ENCODE assay signal across 8 cellular contexts in genomic region chr20:62624325-62624690, GRCh38. TPM values are rescaled to one million over a fixed set of nuclear protein-coding genes. Genes with fewer than 3 reads are reported as not detected.
DNase-seq lines count a peak whose midpoint lies in the region; ATAC-seq, FAIRE-seq and TF ChIP-seq lines count a peak whose summit lies in the region.

No MANE protein-coding gene starts in this region.

- ATAC-seq in GM21723 (IDR thresholded peaks at IDR 0.05; ENCODE audit: unreplicated experiment): peak; percentile 51
- peak in 1 of 2 donors; percentile 22 for ATAC-seq in gastrocnemius medialis

- H3K9ac ChIP-seq in endodermal cell (ENCODE audit: extremely low read depth, low read length, poor library complexity, severe bottlenecking) (no peak overlapping the region), SK-N-SH (no peak overlapping the region)

- intact Hi-C loops in gastrocnemius medialis (cut with DNase I; ENCODE audit: low total_unique reads): loop anchor here (1.0 kb wide), 1 partner anchor 18 kb away; the partner anchor contains the start of gene SLCO4A1

- no peak for TF ChIP-seq RAD21 in SK-N-SH (IDR thresholded peaks at IDR 0.05; ENCODE audit: low read length)

- peak; percentile 64 for DNase-seq in endodermal cell
- DNase-seq in gastrocnemius medialis: no peak
- DNase-seq in SK-N-DZ (ENCODE audit: low spot score): no peak
- no peak for DNase-seq in RCC 7860 (ENCODE audit: low spot score)
- DNase-seq in SK-N-SH: no peak

- H3K36me3 Mint-ChIP-seq in endodermal cell (ENCODE audit: low read depth): no peaks in the 10 kb centered on the region

- no peak for TF ChIP-seq POLR2A in gastrocnemius medialis (IDR thresholded peaks at IDR 0.05)

- TF ChIP-seq EP300 in SK-N-SH (IDR thresholded peaks at IDR 0.05; ENCODE audit: borderline replicate concordance in 1 of 2, low read depth in 1 of 2, low read length in 1 of 2): no peak

- H3K36me3 ChIP-seq in KOPT-K1 (ENCODE audit: insufficient read depth, low read length) (no peaks in the 10 kb centered on the region), endodermal cell (ENCODE audit: control insufficient read depth, insufficient read depth, low read length) (no peaks in the 10 kb centered on the region), gastrocnemius medialis (no peaks in the 10 kb centered on the region), SK-N-SH (replicated peaks in 1 of 2; ENCODE audit: control insufficient read depth in 1 of 2, insufficient read depth in 2 of 2, low read length in 1 of 2) (no peaks in the 10 kb centered on the region)

- H3F3A ChIP-seq in SK-N-SH (replicated peaks; ENCODE audit: insufficient read depth): no peaks in the 10 kb centered on the region

- H3K4me2 ChIP-seq in SK-N-SH: no peak overlapping the region

- H3K4me3 ChIP-seq in GM12875 (ENCODE audit: low read depth, low read length) (peak overlapping the region; percentile 0), endodermal cell (ENCODE audit: low read length) (no peak overlapping the region), gastrocnemius medialis (peak overlapping the region in 2 of 4 donors; percentile 5 to 7), SK-N-SH (ENCODE audit: low read depth in 2 of 2, low read length in 1 of 2) (no peak overlapping the region)

- CTCF ChIA-PET in SK-N-SH (lab: Yijun Ruan, JAX): interaction anchor here (0.6 to 4.3 kb wide), 7 partner anchors 7 to 1350 kb away, joined by 3 to 20 read pairs (median 9); no protein-coding TSS in a partner anchor

- H3K4me1 ChIP-seq in endodermal cell (ENCODE audit: control insufficient read depth, insufficient read depth, low read length): peaks cover 8% of the 10 kb centered on the region
- peaks cover 30 to 33% of the 10 kb centered on the region in 2 donors for H3K4me1 ChIP-seq in gastrocnemius medialis
- H3K4me1 ChIP-seq in SK-N-SH (ENCODE audit: control insufficient read depth in 1 of 2, insufficient read depth in 2 of 2, low read depth in 1 of 2, low read length in 1 of 2): peaks cover 9 to 36% of the 10 kb centered on the region in 2 experiments; a peak in 3 of 4 replicates

- peaks cover 17% of the 10 kb centered on the region for H3K4me1 Mint-ChIP-seq in endodermal cell

- H2AFZ ChIP-seq in SK-N-SH (ENCODE audit: low read depth): no peak overlapping the region

- 75% methylated on average over 9 of the region's 9 CpGs; no CpG with 5 or more reads in 1 of the 2 experiments for whole genome bisulfite sequencing in endodermal cell (ENCODE audit: insufficient coverage in 1 of 2, insufficient read length in 1 of 2), 2 experiments
- WGBS in SK-N-SH (ENCODE audit: low lambda C conversion rate): 100% methylated on average over 1 of the region's 9 CpGs

- FAIRE-seq in RCC 7860 (lab: Jason Lieb, UNC): no peak

- H3K79me2 ChIP-seq in SK-N-SH (ENCODE audit: insufficient read depth): no peaks in the 10 kb centered on the region

- in situ Hi-C loops in gastrocnemius medialis (cut with MboI; ENCODE audit: low sequenced_read_pairs in 4 of 4): loop anchor here in 1 of 4 donors (25.0 kb wide), 1 partner anchor 112 kb away; no protein-coding TSS in a partner anchor

- no peaks in the 10 kb centered on the region for H4K20me1 ChIP-seq in SK-N-SH (ENCODE audit: insufficient read depth)

- H3K9me2 ChIP-seq in SK-N-SH: no peaks in the 10 kb centered on the region

- H3K27ac ChIP-seq in KOPT-K1 (ENCODE audit: low read depth, low read length, poor library complexity, severe bottlenecking) (peak overlapping the region; percentile 65), endodermal cell (ENCODE audit: low read depth, low read length) (no peak overlapping the region), gastrocnemius medialis (peak overlapping the region; percentile 83 to 91 (median 89)), SK-N-SH (ENCODE audit: low read depth in 2 of 2, low read length in 1 of 2) (no peak overlapping the region; a peak in 1 of 4 replicates)

- no peaks in the 10 kb centered on the region for H3K9me3 Mint-ChIP-seq in endodermal cell

- POLR2A ChIA-PET in SK-N-SH (lab: Yijun Ruan, JAX): no interaction called here

- peak; percentile 64 for TF ChIP-seq CTCF in GM12875 (IDR thresholded peaks at IDR 0.05; ENCODE audit: borderline replicate concordance, insufficient read depth, low read depth, low read length)
- TF ChIP-seq CTCF in endodermal cell (conservative IDR thresholded peaks at IDR 0.05): peak; percentile 30
- no peak for TF ChIP-seq CTCF in gastrocnemius medialis (IDR thresholded peaks at IDR 0.05 in 4 of 5, conservative IDR thresholded peaks at IDR 0.05 in 1 of 5)
- TF ChIP-seq CTCF in SK-N-SH (IDR thresholded peaks at IDR 0.05): no peak

- no peaks in the 10 kb centered on the region for H3K27me3 Mint-ChIP-seq in endodermal cell (ENCODE audit: insufficient read depth)

- no peaks in the 10 kb centered on the region for H3K9me3 ChIP-seq in KOPT-K1 (ENCODE audit: insufficient read depth, low read length, poor library complexity, severe bottlenecking)
- no peaks in the 10 kb centered on the region for H3K9me3 ChIP-seq in endodermal cell (ENCODE audit: control insufficient read depth, low read length)
- H3K9me3 ChIP-seq in gastrocnemius medialis: no peaks in the 10 kb centered on the region
- no peaks in the 10 kb centered on the region for H3K9me3 ChIP-seq in SK-N-SH

- H3K4me3 Mint-ChIP-seq in endodermal cell: no peak overlapping the region

- H3K27me3 ChIP-seq in endodermal cell (ENCODE audit: control insufficient read depth, insufficient read depth, low read length, poor library complexity, severe bottlenecking) (no peaks in the 10 kb centered on the region), gastrocnemius medialis (peaks cover 0 to 3% (median 0%) of the 10 kb centered on the region in 3 donors), SK-N-SH (ENCODE audit: insufficient read depth) (no peaks in the 10 kb centered on the region)

- H3K27ac Mint-ChIP-seq in endodermal cell: no peak overlapping the region

TF ChIP-seq in SK-N-SH, 30 proteins besides CTCF, POLR2A, EP300 and RAD21 (continues in another document):
- no peak for TF ChIP-seq NRF1 (IDR thresholded peaks at IDR 0.05; ENCODE audit: low read depth, low read length)
- no peak for TF ChIP-seq EZH2phosphoT487 (IDR thresholded peaks at IDR 0.05; ENCODE audit: borderline replicate concordance, low read depth)
- no peak for TF ChIP-seq GABPA (IDR thresholded peaks at IDR 0.05; ENCODE audit: low read depth)
- no peak for TF ChIP-seq TCF12 (IDR thresholded peaks at IDR 0.05)
- TF ChIP-seq SIN3A (IDR thresholded peaks at IDR 0.05; ENCODE audit: borderline replicate concordance, low read depth, low read length): no peak
- TF ChIP-seq GATA2 (CRISPR knock-in tag; IDR thresholded peaks at IDR 0.05): no peak
- TF ChIP-seq JUND (IDR thresholded peaks at IDR 0.05): no peak
- TF ChIP-seq FOSL2 (IDR thresholded peaks at IDR 0.05; ENCODE audit: borderline replicate concordance, low read depth): no peak
- no peak for TF ChIP-seq MXI1 (IDR thresholded peaks at IDR 0.05; ENCODE audit: low read depth, low read length)
- no peak for TF ChIP-seq TAF1 (IDR thresholded peaks at IDR 0.05; ENCODE audit: borderline replicate concordance, low read depth, low read length)
- no peak for TF ChIP-seq NFIC (IDR thresholded peaks at IDR 0.05; ENCODE audit: borderline replicate concordance)
- no peak for TF ChIP-seq POLR2AphosphoS5 (IDR thresholded peaks at IDR 0.05; ENCODE audit: low read depth, low read length)
- no peak for TF ChIP-seq RCOR1 (IDR thresholded peaks at IDR 0.05; ENCODE audit: low read length)
- TF ChIP-seq YY1 (IDR thresholded peaks at IDR 0.05; ENCODE audit: low read depth): no peak
- TF ChIP-seq, protein P1, sequence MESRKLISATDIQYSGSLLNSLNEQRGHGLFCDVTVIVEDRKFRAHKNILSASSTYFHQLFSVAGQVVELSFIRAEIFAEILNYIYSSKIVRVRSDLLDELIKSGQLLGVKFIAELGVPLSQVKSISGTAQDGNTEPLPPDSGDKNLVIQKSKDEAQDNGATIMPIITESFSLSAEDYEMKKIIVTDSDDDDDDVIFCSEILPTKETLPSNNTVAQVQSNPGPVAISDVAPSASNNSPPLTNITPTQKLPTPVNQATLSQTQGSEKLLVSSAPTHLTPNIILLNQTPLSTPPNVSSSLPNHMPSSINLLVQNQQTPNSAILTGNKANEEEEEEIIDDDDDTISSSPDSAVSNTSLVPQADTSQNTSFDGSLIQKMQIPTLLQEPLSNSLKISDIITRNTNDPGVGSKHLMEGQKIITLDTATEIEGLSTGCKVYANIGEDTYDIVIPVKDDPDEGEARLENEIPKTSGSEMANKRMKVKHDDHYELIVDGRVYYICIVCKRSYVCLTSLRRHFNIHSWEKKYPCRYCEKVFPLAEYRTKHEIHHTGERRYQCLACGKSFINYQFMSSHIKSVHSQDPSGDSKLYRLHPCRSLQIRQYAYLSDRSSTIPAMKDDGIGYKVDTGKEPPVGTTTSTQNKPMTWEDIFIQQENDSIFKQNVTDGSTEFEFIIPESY (IDR thresholded peaks at IDR 0.05; ENCODE audit: borderline replicate concordance, low read depth): no peak
- TF ChIP-seq, protein P2, sequence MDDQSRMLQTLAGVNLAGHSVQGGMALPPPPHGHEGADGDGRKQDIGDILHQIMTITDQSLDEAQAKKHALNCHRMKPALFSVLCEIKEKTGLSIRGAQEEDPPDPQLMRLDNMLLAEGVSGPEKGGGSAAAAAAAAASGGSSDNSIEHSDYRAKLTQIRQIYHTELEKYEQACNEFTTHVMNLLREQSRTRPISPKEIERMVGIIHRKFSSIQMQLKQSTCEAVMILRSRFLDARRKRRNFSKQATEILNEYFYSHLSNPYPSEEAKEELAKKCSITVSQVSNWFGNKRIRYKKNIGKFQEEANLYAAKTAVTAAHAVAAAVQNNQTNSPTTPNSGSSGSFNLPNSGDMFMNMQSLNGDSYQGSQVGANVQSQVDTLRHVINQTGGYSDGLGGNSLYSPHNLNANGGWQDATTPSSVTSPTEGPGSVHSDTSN (IDR thresholded peaks at IDR 0.05): no peak
- TF ChIP-seq RXRA (IDR thresholded peaks at IDR 0.05; ENCODE audit: borderline replicate concordance, low read depth): no peak
- TF ChIP-seq FOXM1 (IDR thresholded peaks at IDR 0.05; ENCODE audit: low read depth): no peak

RNA-seq across cellular contexts. Expression of gene SLCO4A1, which starts 18.0 kb away (rescaled TPM):
- total RNA-seq in endodermal cell (1 to 10 TPM; 2.9 to 5.0 TPM), gastrocnemius medialis (10 to 100 TPM; 20.4 to 26.9 (median 21.8) TPM)
- 2.0 TPM for polyA plus RNA-seq in endodermal cell (2013, experiment 1 of 2)
- polyA plus RNA-seq in endodermal cell (2013, experiment 2 of 2): 1.7 TPM
- polyA plus RNA-seq in SK-N-DZ (2014; cell fraction: cytosol; rRNA removed): 12.0 and 18.7 TPM in 2 replicates
- polyA plus RNA-seq in SK-N-DZ (2014; cell fraction: nucleus; rRNA removed): 32.1 and 36.3 TPM in 2 replicates
- 0.33 and 0.36 TPM in 2 replicates for polyA plus RNA-seq in SK-N-SH (2012; rRNA removed)
- 0.19 and 0.42 TPM in 2 replicates for polyA plus RNA-seq in SK-N-SH (2012; cell fraction: cytosol; rRNA removed)
- polyA plus RNA-seq in SK-N-SH (2012; cell fraction: nucleus; rRNA removed): 0.55 and 0.91 TPM in 2 replicates

Comparison
In these comparisons a context has a peak if more than half of its experiments do, and no peak if none do; other contexts are left out.
1. CTCF ChIP-seq: peak in GM12875 (single experiment) and endodermal cell (single experiment); none in gastrocnemius medialis (0 of 5) and SK-N-SH (single experiment).
2. H3K27ac ChIP-seq: peak in KOPT-K1 (single experiment) and gastrocnemius medialis (4 of 4); none in endodermal cell (single experiment) and SK-N-SH (0 of 2).